23 cellular contexts compared by ENCODE assay signal in the genomic region with DNA sequence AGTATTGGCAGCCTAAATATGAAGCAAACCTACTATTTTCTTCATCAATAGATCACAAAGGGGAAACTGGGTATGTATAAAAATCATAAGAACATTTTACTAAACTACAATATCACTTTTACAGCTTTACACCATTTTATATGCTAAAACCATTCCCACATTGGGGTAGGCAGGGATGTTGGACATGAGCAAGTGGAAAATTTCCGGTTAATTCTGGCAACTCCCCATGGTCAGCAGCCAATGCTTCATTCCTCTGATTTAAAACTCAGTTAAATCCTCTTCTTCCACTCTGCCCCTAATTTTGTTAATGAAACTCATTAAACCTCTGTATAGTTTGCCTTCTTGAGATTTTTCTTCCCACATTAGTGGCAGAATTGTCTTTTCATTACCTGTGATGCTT.
"Had no signal": no experiment of that assay in that cellular context is flagged by ENCODE, and none has a peak within 500 bp of the region (broad histone marks: within the 10 kb centered on the region; RNA-seq: fewer than 3 reads in every experiment).

No MANE protein-coding gene starts in this region.

- H3K4me3 ChIP-seq: adrenal gland, coronary artery, esophagus muscularis mucosa had no signal

- H3K36me3 ChIP-seq: adrenal gland, esophagus muscularis mucosa had no signal

- H3K27me3 ChIP-seq: adrenal gland, esophagus muscularis mucosa had no signal

- ATAC-seq: activated CD4-positive, alpha-beta T cell treated with anti-CD3 and anti-CD28 coated beads for 36 hours; activated naive CD8-positive, alpha-beta T cell treated with anti-CD3 and anti-CD28 coated beads, Interleukin-2, amount 50 U/mL, for 24 hours; activated T-cell treated with anti-CD3 and anti-CD28 coated beads, Interleukin-2, amount 50 U/mL, for 4 hours; activated T-helper 17 cell treated with anti-CD3 and anti-CD28 coated beads, Interleukin-2, amount 50 U/mL, for 72 hours; effector memory CD8-positive, alpha-beta T cell had no signal

- H3K4me1 ChIP-seq: adrenal gland, esophagus muscularis mucosa had no signal

- H3K9me3 ChIP-seq: adrenal gland, esophagus muscularis mucosa had no signal

- H3K27ac ChIP-seq: adrenal gland, coronary artery, esophagus muscularis mucosa had no signal

- DNase-seq: activated CD4-positive, alpha-beta memory T cell treated with anti-CD3 and anti-CD28 coated beads, Interleukin-2, amount 10 ng/mL, durations not matched to agents 7 days and 5 days; activated CD4-positive, alpha-beta T cell treated with anti-CD3 and anti-CD28 coated beads for 36 hours; activated CD4-positive, alpha-beta T cell treated with anti-CD3 and anti-CD28 coated beads, Interleukin-2, amount 10 ng/mL, durations not matched to agents 24 days and 14 days; activated CD4-positive, CD25-positive, alpha-beta regulatory T cell; activated CD4-positive, CD25-positive, alpha-beta regulatory T cell treated with anti-CD3 and anti-CD28 coated beads, Interleukin-2, amount 50 U/mL, for 72 hours; activated effector memory CD4-positive, alpha-beta T cell treated with Interleukin-2 at 50 U/mL for 16 hours; activated gamma-delta T cell treated with Interleukin-2 at 50 U/mL for 16 hours; activated naive CD4-positive, alpha-beta T cell treated with Interleukin-2 at 50 U/mL for 16 hours; activated naive CD8-positive, alpha-beta T cell treated with anti-CD3 and anti-CD28 coated beads for 36 hours; activated naive CD8-positive, alpha-beta T cell treated with anti-CD3 and anti-CD28 coated beads, Interleukin-2, amount 50 U/mL, for 24 hours; activated T-cell treated with anti-CD3 and anti-CD28 coated beads, Interleukin-2, amount 50 U/mL, for 4 hours; adrenal gland; amygdala; aorta; effector CD4-positive, alpha-beta T cell; effector memory CD8-positive, alpha-beta T cell; erythroblast; head of caudate nucleus; hippocampal formation; T-helper 2 cell had no signal
